Comparison of ENCODE assay signal across 8 cellular contexts in the genomic region with DNA sequence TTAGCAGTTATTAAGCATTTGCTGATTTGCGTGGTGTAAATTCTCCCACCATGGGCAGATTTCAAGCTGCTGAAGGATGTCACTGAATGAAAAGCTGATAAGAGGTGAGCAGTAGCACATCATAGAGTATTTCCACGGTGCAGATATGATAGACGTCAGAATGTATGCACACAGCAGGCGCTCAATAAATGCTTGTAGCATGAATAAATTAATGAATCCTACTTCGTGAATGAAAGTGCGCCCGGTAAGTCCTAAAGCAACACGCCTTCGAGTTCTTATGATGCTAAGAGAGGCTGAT. TPM values are rescaled to one million over a fixed set of nuclear protein-coding genes. Genes with fewer than 3 reads are reported as not detected.
DNase-seq lines count a peak whose midpoint lies in the region; ATAC-seq, FAIRE-seq and TF ChIP-seq lines count a peak whose summit lies in the region.

No MANE protein-coding gene starts in this region.

- intact Hi-C loops in activated CD4-positive, alpha-beta T cell treated with anti-CD3 and anti-CD28 coated beads for 36 hours (cut with DNase I, micrococcal nuclease) = loop anchor here (1.0 to 10.0 kb wide), 4 partner anchors 10 to 902 kb away; a partner anchor contains a TSS

- no peak for TF ChIP-seq POLR2A in GM12891 (IDR thresholded peaks at IDR 0.05; ENCODE audit: low read depth, low read length)

- H3K4me3 Mint-ChIP-seq in activated CD4-positive, alpha-beta T cell treated with anti-CD3 and anti-CD28 coated beads for 36 hours = peak overlapping the region; percentile 56
- H3K4me3 Mint-ChIP-seq in activated CD4-positive, alpha-beta memory T cell treated with anti-CD3 and anti-CD28 coated beads, Interleukin-2, amount 10 ng/mL, durations not matched to agents 7 days and 5 days = peak overlapping the region; percentile 13

- no peak overlapping the region for H3K27ac Mint-ChIP-seq in activated CD4-positive, alpha-beta T cell treated with anti-CD3 and anti-CD28 coated beads for 36 hours
- H3K27ac Mint-ChIP-seq in activated CD4-positive, alpha-beta memory T cell treated with anti-CD3 and anti-CD28 coated beads, Interleukin-2, amount 10 ng/mL, durations not matched to agents 7 days and 5 days = no peak overlapping the region

- no peaks in the 10 kb centered on the region for H3K27me3 Mint-ChIP-seq in activated CD4-positive, alpha-beta T cell treated with anti-CD3 and anti-CD28 coated beads for 36 hours
- H3K27me3 Mint-ChIP-seq in activated CD4-positive, alpha-beta memory T cell treated with anti-CD3 and anti-CD28 coated beads, Interleukin-2, amount 10 ng/mL, durations not matched to agents 7 days and 5 days = peaks cover 1% of the 10 kb centered on the region

- no peaks in the 10 kb centered on the region for H3K9me3 Mint-ChIP-seq in activated CD4-positive, alpha-beta T cell treated with anti-CD3 and anti-CD28 coated beads for 36 hours (ENCODE audit: low read depth)
- no peaks in the 10 kb centered on the region for H3K9me3 Mint-ChIP-seq in activated CD4-positive, alpha-beta memory T cell treated with anti-CD3 and anti-CD28 coated beads, Interleukin-2, amount 10 ng/mL, durations not matched to agents 7 days and 5 days

- no peaks in the 10 kb centered on the region for H3K9me3 ChIP-seq in iPS-20b (ENCODE audit: insufficient read depth, low read depth, low read length)
- no peaks in the 10 kb centered on the region for H3K9me3 ChIP-seq in stomach smooth muscle (ENCODE audit: control insufficient read depth in 2 of 2, low read length in 2 of 2)

- FAIRE-seq in GM12891 (lab: Jason Lieb, UNC) = no peak

- peaks cover 12% of the 10 kb centered on the region; the same call in 1 of the 2 replicates for H3K36me3 ChIP-seq in iPS-20b (ENCODE audit: insufficient read depth, low read depth, low read length)
- H3K36me3 ChIP-seq in stomach smooth muscle (ENCODE audit: control insufficient read depth in 2 of 2, insufficient read depth in 2 of 2, low read length in 2 of 2) = no peaks in the 10 kb centered on the region

- H3K4me1 ChIP-seq in iPS-20b (ENCODE audit: insufficient read depth, low read length) (peaks cover 4% of the 10 kb centered on the region; the same call in 1 of the 2 replicates), stomach smooth muscle (ENCODE audit: control insufficient read depth, insufficient read depth, low read length) (peaks cover 24% of the 10 kb centered on the region)

- no peak for ATAC-seq in activated CD4-positive, alpha-beta T cell treated with anti-CD3 and anti-CD28 coated beads for 36 hours
- no peak for ATAC-seq in GM18909 (IDR thresholded peaks at IDR 0.05; ENCODE audit: poor library complexity, unreplicated experiment)

- peaks cover 25% of the 10 kb centered on the region for H3K36me3 Mint-ChIP-seq in activated CD4-positive, alpha-beta T cell treated with anti-CD3 and anti-CD28 coated beads for 36 hours (ENCODE audit: low read depth)
- H3K36me3 Mint-ChIP-seq in activated CD4-positive, alpha-beta memory T cell treated with anti-CD3 and anti-CD28 coated beads, Interleukin-2, amount 10 ng/mL, durations not matched to agents 7 days and 5 days (ENCODE audit: low read depth) = peaks cover 21% of the 10 kb centered on the region

- DNase-seq in activated CD4-positive, alpha-beta T cell treated with anti-CD3 and anti-CD28 coated beads for 36 hours = no peak
- DNase-seq in activated CD4-positive, alpha-beta T cell treated with anti-CD3 and anti-CD28 coated beads for 4 hours = no peak
- no peak for DNase-seq in activated CD4-positive, alpha-beta memory T cell treated with anti-CD3 and anti-CD28 coated beads, Interleukin-2, amount 10 ng/mL, durations not matched to agents 7 days and 5 days
- DNase-seq in DMS79 treated with DMSO at 0.1 percent for 48 hours (lab: John Stamatoyannopoulos, UW) (no peak), GM12891 (ENCODE audit: insufficient read length, low spot score) (no peak)

- peak overlapping the region; percentile 84 for H3K27ac ChIP-seq in iPS-20b (ENCODE audit: low read length)
- no peak overlapping the region for H3K27ac ChIP-seq in stomach smooth muscle (ENCODE audit: low read length)

- CTCF ChIA-PET in activated CD4-positive, alpha-beta T cell treated with anti-CD3 and anti-CD28 coated beads for 36 hours (lab: Charles Lee) = interaction anchor here (2.8 kb wide), 1 partner anchor 10 kb away, joined by 13 read pairs; a partner anchor contains a TSS
- CTCF ChIA-PET in activated CD4-positive, alpha-beta memory T cell treated with anti-CD3 and anti-CD28 coated beads, Interleukin-2, amount 10 ng/mL, durations not matched to agents 7 days and 5 days (lab: Charles Lee) = interaction anchor here (2.1 kb wide), 1 partner anchor 92 kb away, joined by 6 read pairs; no protein-coding TSS in a partner anchor

- peak overlapping the region; percentile 54; the same call in 1 of the 2 replicates for H3K9ac ChIP-seq in iPS-20b (ENCODE audit: low read depth, low read length)
- H3K9ac ChIP-seq in stomach smooth muscle (ENCODE audit: low read length in 2 of 2) = no peak overlapping the region

- peak overlapping the region; percentile 57; the same call in 1 of the 2 replicates for H3K4me3 ChIP-seq in iPS-20b (ENCODE audit: low read length)
- peak overlapping the region; percentile 66 to 71 for H3K4me3 ChIP-seq in stomach smooth muscle (ENCODE audit: low read length in 2 of 2)

- POLR2A ChIA-PET in activated CD4-positive, alpha-beta T cell treated with anti-CD3 and anti-CD28 coated beads for 36 hours (lab: Charles Lee) = interaction anchor here (0.7 kb wide), 1 partner anchor 10 kb away, joined by 5 read pairs; no protein-coding TSS in a partner anchor
- POLR2A ChIA-PET in activated CD4-positive, alpha-beta memory T cell treated with anti-CD3 and anti-CD28 coated beads, Interleukin-2, amount 10 ng/mL, durations not matched to agents 7 days and 5 days (lab: Charles Lee) = interaction anchor here (1.4 to 5.9 kb wide), 4 partner anchors 10 to 636 kb away, joined by 4 to 59 read pairs (median 7); a partner anchor contains a TSS

- peaks cover 24% of the 10 kb centered on the region for H3K4me1 Mint-ChIP-seq in activated CD4-positive, alpha-beta T cell treated with anti-CD3 and anti-CD28 coated beads for 36 hours
- H3K4me1 Mint-ChIP-seq in activated CD4-positive, alpha-beta memory T cell treated with anti-CD3 and anti-CD28 coated beads, Interleukin-2, amount 10 ng/mL, durations not matched to agents 7 days and 5 days = peaks cover 28% of the 10 kb centered on the region

- H3K27me3 ChIP-seq in iPS-20b (ENCODE audit: insufficient read depth, low read length) = no peaks in the 10 kb centered on the region
- no peaks in the 10 kb centered on the region for H3K27me3 ChIP-seq in stomach smooth muscle (ENCODE audit: control insufficient read depth in 1 of 2, insufficient read depth in 2 of 2, low read length in 2 of 2)

TF ChIP-seq in GM12891, 5 proteins besides CTCF, POLR2A, EP300 and RAD21:
- TF ChIP-seq TAF1 (IDR thresholded peaks at IDR 0.05; ENCODE audit: low read depth, low read length) = no peak
- no peak for TF ChIP-seq PAX5 (IDR thresholded peaks at IDR 0.05; ENCODE audit: insufficient read depth, low read length, severe bottlenecking)
- TF ChIP-seq SPI1 (IDR thresholded peaks at IDR 0.05; ENCODE audit: low read depth, low read length) = no peak
- TF ChIP-seq POU2F2 (IDR thresholded peaks at IDR 0.05; ENCODE audit: low read depth, low read length) = no peak
- no peak for TF ChIP-seq POLR2AphosphoS5 (IDR thresholded peaks at IDR 0.05; ENCODE audit: low read depth, low read length)

RNA-seq across cellular contexts. Expression of a gene that starts 0.5 kb away (rescaled TPM):
- total RNA-seq in activated CD4-positive, alpha-beta T cell treated with anti-CD3 and anti-CD28 coated beads for 36 hours = 10 to 100 TPM; 29.2 to 32.0 TPM
- total RNA-seq in activated CD4-positive, alpha-beta memory T cell treated with anti-CD3 and anti-CD28 coated beads, Interleukin-2, amount 10 ng/mL, durations not matched to agents 7 days and 5 days = 10 to 100 TPM; 19.9 TPM
- polyA plus RNA-seq in GM12891 (2012; ENCODE audit: low read depth, missing spikeins) = 6.6 TPM

RNA-seq across cellular contexts. Expression of a gene that starts 10.1 kb away (rescaled TPM):
- 10 to 100 TPM; 32.3 to 36.3 TPM for total RNA-seq in activated CD4-positive, alpha-beta T cell treated with anti-CD3 and anti-CD28 coated beads for 36 hours
- total RNA-seq in activated CD4-positive, alpha-beta memory T cell treated with anti-CD3 and anti-CD28 coated beads, Interleukin-2, amount 10 ng/mL, durations not matched to agents 7 days and 5 days = 10 to 100 TPM; 32.9 to 36.2 TPM
- 15.2 TPM for polyA plus RNA-seq in GM12891 (2012; ENCODE audit: low read depth, missing spikeins)
